ENCODE assay signal across 8 cellular contexts in genomic region chr17:40548491-40548981, GRCh38. TPM values are rescaled to one million over a fixed set of nuclear protein-coding genes. Genes with fewer than 3 reads are reported as not detected.
DNase-seq lines count a peak whose midpoint lies in the region; ATAC-seq and TF ChIP-seq lines count a peak whose summit lies in the region.

No MANE protein-coding gene starts in this region.

- H3K4me1 ChIP-seq in liver (ENCODE audit: control insufficient read depth in 4 of 4, insufficient read depth in 4 of 4, low read length in 3 of 4): peaks cover 28 to 62% (median 45%) of the 10 kb centered on the region in 4 donors

- no peaks in the 10 kb centered on the region for H3K9me3 ChIP-seq in liver (ENCODE audit: control insufficient read depth in 4 of 4, low read length in 3 of 4)

- H3K9me3 Mint-ChIP-seq in T-helper 1 cell treated with Interleukin-12 subunit alpha and Interleukin-12 subunit beta and Interleukin-4 antibody, amounts not matched to agents 30 μg/mL and 1 μg/mL, for 36 hours: no peaks in the 10 kb centered on the region
- H3K9me3 Mint-ChIP-seq in activated naive CD4-positive, alpha-beta T cell treated with anti-CD3 and anti-CD28 coated beads, Interleukin-2, amount 50 U/mL, for 72 hours: no peaks in the 10 kb centered on the region
- no peaks in the 10 kb centered on the region for H3K9me3 Mint-ChIP-seq in stimulated activated naive CD8-positive, alpha-beta T cell treated with anti-CD3 and anti-CD28 coated beads, Interleukin-15, amount 100 ng/mL, for 72 hours

- ATAC-seq in activated naive CD4-positive, alpha-beta T cell treated with anti-CD3 and anti-CD28 coated beads, Interleukin-2, amount 50 U/mL, for 72 hours: no peak
- no peak for ATAC-seq in stimulated activated naive CD8-positive, alpha-beta T cell treated with anti-CD3 and anti-CD28 coated beads, Interleukin-15, amount 100 ng/mL, for 72 hours
- no peak for ATAC-seq in HG03039 (IDR thresholded peaks at IDR 0.05; ENCODE audit: unreplicated experiment)
- ATAC-seq in HG02885 (IDR thresholded peaks at IDR 0.05; ENCODE audit: poor library complexity, unreplicated experiment): no peak

- no peak for DNase-seq in T-helper 1 cell
- peak in 1 of 2 donors; percentile 51 for DNase-seq in activated naive CD4-positive, alpha-beta T cell treated with anti-CD3 and anti-CD28 coated beads, Interleukin-2, amount 50 U/mL, for 72 hours (ENCODE audit: low spot score in 2 of 2)
- DNase-seq in stimulated activated naive CD8-positive, alpha-beta T cell treated with anti-CD3 and anti-CD28 coated beads, Interleukin-15, amount 100 ng/mL, for 72 hours: peak in 1 of 2 donors; percentile 15
- no peak for DNase-seq in DMS79 (lab: John Stamatoyannopoulos, UW)

- TF ChIP-seq RAD21 in liver (IDR thresholded peaks at IDR 0.05): no peak

- H3K4me1 Mint-ChIP-seq in T-helper 1 cell treated with Interleukin-12 subunit alpha and Interleukin-12 subunit beta and Interleukin-4 antibody, amounts not matched to agents 30 μg/mL and 1 μg/mL, for 36 hours (ENCODE audit: low read depth): peaks cover 57% of the 10 kb centered on the region
- peaks cover 97% of the 10 kb centered on the region for H3K4me1 Mint-ChIP-seq in stimulated activated naive CD8-positive, alpha-beta T cell treated with anti-CD3 and anti-CD28 coated beads, Interleukin-15, amount 100 ng/mL, for 72 hours

- TF ChIP-seq CTCF in liver (IDR thresholded peaks at IDR 0.05; ENCODE audit: low read depth, low read length, missing input control): no peak

- peaks cover 2% of the 10 kb centered on the region for H3K27me3 Mint-ChIP-seq in T-helper 1 cell treated with Interleukin-12 subunit alpha and Interleukin-12 subunit beta and Interleukin-4 antibody, amounts not matched to agents 30 μg/mL and 1 μg/mL, for 36 hours (ENCODE audit: low read depth)
- no peaks in the 10 kb centered on the region for H3K27me3 Mint-ChIP-seq in stimulated activated naive CD8-positive, alpha-beta T cell treated with anti-CD3 and anti-CD28 coated beads, Interleukin-15, amount 100 ng/mL, for 72 hours

- no peaks in the 10 kb centered on the region for H3K36me3 ChIP-seq in liver (ENCODE audit: control insufficient read depth in 4 of 4, insufficient read depth in 3 of 4, low read depth in 1 of 4, low read length in 3 of 4)

- H3K4me3 Mint-ChIP-seq in T-helper 1 cell treated with Interleukin-12 subunit alpha and Interleukin-12 subunit beta and Interleukin-4 antibody, amounts not matched to agents 30 μg/mL and 1 μg/mL, for 36 hours: no peak overlapping the region
- H3K4me3 Mint-ChIP-seq in stimulated activated naive CD8-positive, alpha-beta T cell treated with anti-CD3 and anti-CD28 coated beads, Interleukin-15, amount 100 ng/mL, for 72 hours: peak overlapping the region; percentile 61 to 62

- H3K36me3 Mint-ChIP-seq in T-helper 1 cell treated with Interleukin-12 subunit alpha and Interleukin-12 subunit beta and Interleukin-4 antibody, amounts not matched to agents 30 μg/mL and 1 μg/mL, for 36 hours (ENCODE audit: low read depth): peaks cover 36% of the 10 kb centered on the region
- H3K36me3 Mint-ChIP-seq in activated naive CD4-positive, alpha-beta T cell treated with anti-CD3 and anti-CD28 coated beads, Interleukin-2, amount 50 U/mL, for 72 hours: peaks cover 1 to 6% of the 10 kb centered on the region in 2 donors

- H3K27me3 ChIP-seq in liver (ENCODE audit: control insufficient read depth in 4 of 4, insufficient read depth in 4 of 4, low read length in 3 of 4): no peaks in the 10 kb centered on the region

- H3K27ac Mint-ChIP-seq in T-helper 1 cell treated with Interleukin-12 subunit alpha and Interleukin-12 subunit beta and Interleukin-4 antibody, amounts not matched to agents 30 μg/mL and 1 μg/mL, for 36 hours: peak overlapping the region; percentile 61
- H3K27ac Mint-ChIP-seq in activated naive CD4-positive, alpha-beta T cell treated with anti-CD3 and anti-CD28 coated beads, Interleukin-2, amount 50 U/mL, for 72 hours: peak overlapping the region; percentile 24 to 98
- H3K27ac Mint-ChIP-seq in stimulated activated naive CD8-positive, alpha-beta T cell treated with anti-CD3 and anti-CD28 coated beads, Interleukin-15, amount 100 ng/mL, for 72 hours: peak overlapping the region; percentile 77 to 88

- 78% methylated on average over 9 of the region's 9 CpGs for WGBS in liver

- peak overlapping the region; percentile 3 to 46 for H3K9ac ChIP-seq in liver (ENCODE audit: low read depth in 1 of 2, low read length in 2 of 2)

- H3K4me3 ChIP-seq in liver (ENCODE audit: low read depth in 1 of 3, low read length in 3 of 3): peak overlapping the region in 1 of 3 donors; percentile 11

- peak overlapping the region; percentile 90 to 94 for H3K27ac ChIP-seq in liver (ENCODE audit: low read depth in 1 of 2, low read length in 2 of 2)

TF ChIP-seq in liver, 16 proteins besides CTCF, POLR2A, EP300 and RAD21:
- TF ChIP-seq MAX (IDR thresholded peaks at IDR 0.05): no peak
- TF ChIP-seq FOXA1 (IDR thresholded peaks at IDR 0.05): no peak
- TF ChIP-seq FOXA2 (IDR thresholded peaks at IDR 0.05): no peak
- TF ChIP-seq EGR1 (IDR thresholded peaks at IDR 0.05; ENCODE audit: low read depth in 2 of 2): no peak
- TF ChIP-seq YY1 (IDR thresholded peaks at IDR 0.05): no peak
- no peak for TF ChIP-seq TAF1 (conservative IDR thresholded peaks at IDR 0.05)
- TF ChIP-seq ATF3 (IDR thresholded peaks at IDR 0.05): no peak

RNA-seq across cellular contexts. Expression of gene CCR7, which starts 16.7 kb away (rescaled TPM):
- 100 to 1,000 TPM; 287 to 301 TPM for total RNA-seq in activated naive CD4-positive, alpha-beta T cell treated with anti-CD3 and anti-CD28 coated beads, Interleukin-2, amount 50 U/mL, for 72 hours
- under 1 TPM; 0.08 to 0.89 TPM for total RNA-seq in liver
- under 1 TPM; 0.16 to 0.40 TPM for polyA plus RNA-seq in liver

RNA-seq across cellular contexts. Expression of gene TNS4, which starts 47.1 kb away (rescaled TPM):
- 10 to 100 TPM in 1 of 2 donors, 1 to 10 TPM in 1; 1.7 to 11.6 TPM for total RNA-seq in activated naive CD4-positive, alpha-beta T cell treated with anti-CD3 and anti-CD28 coated beads, Interleukin-2, amount 50 U/mL, for 72 hours
- under 1 TPM in 1 of 2 donors, not detected in 1; 0.08 TPM for total RNA-seq in liver
- not detected for polyA plus RNA-seq in liver

Comparison
In these comparisons a context has a peak if more than half of its experiments do, and no peak if none do; other contexts are left out.
1. RNA of gene CCR7, which starts 16.7 kb away (total RNA-seq): 287 to 301 TPM in activated naive CD4-positive, alpha-beta T cell treated with anti-CD3 and anti-CD28 coated beads, Interleukin-2, amount 50 U/mL, for 72 hours; 0.08 to 0.89 TPM in liver; every median in the first group is over 100 times any median in the second.
2. Peak in every context shown above with its lines, with median percentiles within 50 percentile points of each other: H3K27ac Mint-ChIP-seq.